ENCODE assay signal across 21 cellular contexts in genomic region chr20:40081653-40082052, GRCh38.
A peak's percentile ranks its signal among the peaks of the same experiment; 100 is the strongest.
DNase-seq lines count a peak whose midpoint lies in the region; ATAC-seq, FAIRE-seq and TF ChIP-seq lines count a peak whose summit lies in the region.
"Had no signal": no experiment of that assay in that cellular context is flagged by ENCODE, and none has a peak within 500 bp of the region (broad histone marks: within the 10 kb centered on the region; RNA-seq: fewer than 3 reads in every experiment).

No MANE protein-coding gene starts in this region.

- H3K4me1 Mint-ChIP-seq in activated T-cell treated with anti-CD3 and anti-CD28 coated beads, Interleukin-2, amount 50 U/mL, for 72 hours (ENCODE audit: low read depth) = no peaks in the 10 kb centered on the region
- H3K4me1 Mint-ChIP-seq: CD8-positive, alpha-beta memory T cell had no signal

- intact Hi-C loops in left ventricle myocardium inferior (cut with micrococcal nuclease) = no loop called here

- ATAC-seq in GM19043 (IDR thresholded peaks at IDR 0.05; ENCODE audit: low read depth, unreplicated experiment) (peak; percentile 41), GM21619 (IDR thresholded peaks at IDR 0.05; ENCODE audit: unreplicated experiment) (peak; percentile 73), HG03571 (IDR thresholded peaks at IDR 0.05; ENCODE audit: unreplicated experiment) (peak; percentile 63), HG02759 (IDR thresholded peaks at IDR 0.05; ENCODE audit: unreplicated experiment) (no peak)
- no peak for ATAC-seq in activated T-cell treated with anti-CD3 and anti-CD28 coated beads, Interleukin-2, amount 50 U/mL, for 72 hours (replicated peaks in 1 of 2)
- ATAC-seq: PC-3 had no signal

- H3K27me3 ChIP-seq in left ventricle myocardium inferior (ENCODE audit: low read depth) = no peaks in the 10 kb centered on the region

- peaks cover 0 to 3% of the 10 kb centered on the region in 2 donors for H3K36me3 Mint-ChIP-seq in activated T-cell treated with anti-CD3 and anti-CD28 coated beads, Interleukin-2, amount 50 U/mL, for 72 hours (ENCODE audit: insufficient read depth in 2 of 2)
- H3K36me3 Mint-ChIP-seq: CD8-positive, alpha-beta memory T cell had no signal

- no peaks in the 10 kb centered on the region for H3K27me3 Mint-ChIP-seq in activated T-cell treated with anti-CD3 and anti-CD28 coated beads, Interleukin-2, amount 50 U/mL, for 72 hours (ENCODE audit: low read depth)

- no peak for TF ChIP-seq CTCF in left ventricle myocardium inferior (IDR thresholded peaks at IDR 0.05; ENCODE audit: borderline replicate concordance)

- no peak overlapping the region for H3K4me3 Mint-ChIP-seq in activated T-cell treated with anti-CD3 and anti-CD28 coated beads, Interleukin-2, amount 50 U/mL, for 72 hours
- H3K4me3 Mint-ChIP-seq: CD8-positive, alpha-beta memory T cell had no signal

- H3K9me3 ChIP-seq in left ventricle myocardium inferior (replicated peaks) = no peaks in the 10 kb centered on the region

- no peaks in the 10 kb centered on the region for H3K4me1 ChIP-seq in left ventricle myocardium inferior

- H3K27ac ChIP-seq in left ventricle myocardium inferior (replicated peaks) = no peak overlapping the region
- H3K27ac ChIP-seq: C4-2B had no signal

- DNase-seq in GM18507 (ENCODE audit: extremely low spot score, insufficient read length, low read depth) (no peak), left ventricle myocardium inferior (no peak), iPS-NIHi11 (ENCODE audit: low spot score) (no peak)
- no peak for DNase-seq in activated T-cell treated with anti-CD3 and anti-CD28 coated beads, Interleukin-2, amount 50 U/mL, for 72 hours
- DNase-seq: Calu3; CD8-positive, alpha-beta memory T cell; GDM1; Karpas-422; NCI-H1417; NCI-H187; NCI-H446; NCI-H526; PC-3; Right ventricle myocardium superior; T-helper 9 cell had no signal

- H3K4me3 ChIP-seq in left ventricle myocardium inferior = no peak overlapping the region

- no peaks in the 10 kb centered on the region for H3K36me3 ChIP-seq in left ventricle myocardium inferior

- peak; percentile 44 for FAIRE-seq in GM18507 (lab: Jason Lieb, UNC)
- FAIRE-seq: H1 had no signal

- H3K9me3 Mint-ChIP-seq in activated T-cell treated with anti-CD3 and anti-CD28 coated beads, Interleukin-2, amount 50 U/mL, for 72 hours = peaks cover 4% of the 10 kb centered on the region in 2 donors

- no peak overlapping the region for H3K27ac Mint-ChIP-seq in activated T-cell treated with anti-CD3 and anti-CD28 coated beads, Interleukin-2, amount 50 U/mL, for 72 hours
- H3K27ac Mint-ChIP-seq: CD8-positive, alpha-beta memory T cell had no signal

Comparison
In these comparisons a context has a peak if more than half of its experiments do, and no peak if none do; other contexts are left out.
1. ATAC-seq: peak in GM19043 (single experiment), GM21619 (single experiment) and HG03571 (single experiment); none in HG02759 (single experiment) and activated T-cell treated with anti-CD3 and anti-CD28 coated beads, Interleukin-2, amount 50 U/mL, for 72 hours (0 of 2).